18 cellular contexts compared by ENCODE assay signal in genomic region chr6:2960935-2961334, GRCh38. TPM values are rescaled to one million over a fixed set of nuclear protein-coding genes. Genes with fewer than 3 reads are reported as not detected.
DNase-seq lines count a peak whose midpoint lies in the region; ATAC-seq and TF ChIP-seq lines count a peak whose summit lies in the region.
"Had no signal": no experiment of that assay in that cellular context is flagged by ENCODE, and none has a peak within 500 bp of the region (broad histone marks: within the 10 kb centered on the region; RNA-seq: fewer than 3 reads in every experiment).

No MANE protein-coding gene starts in this region.

- peak overlapping the region; percentile 73 for H3K27ac Mint-ChIP-seq in Caco-2 (ENCODE audit: unreplicated experiment)
- H3K27ac Mint-ChIP-seq: activated CD4-positive, alpha-beta T cell treated with anti-CD3 and anti-CD28 coated beads, Interleukin-2, amount 10 ng/mL, durations not matched to agents 7 days and 5 days; activated naive CD8-positive, alpha-beta T cell treated with anti-CD3 and anti-CD28 coated beads, Interleukin-2, amount 10 ng/mL, durations not matched to agents 7 days and 5 days had no signal

- BruUV-seq in Caco-2 (replicated peaks; lab: Mats Ljungman, UMichigan), result no TSS peak

- no peaks in the 10 kb centered on the region for H3K27me3 ChIP-seq in Caco-2 (replicated peaks; ENCODE audit: control insufficient read depth, insufficient read depth, low read length)
- no peaks in the 10 kb centered on the region for H3K27me3 ChIP-seq in SJSA1 (replicated peaks)
- H3K27me3 ChIP-seq in gastroesophageal sphincter, result no peaks in the 10 kb centered on the region
- H3K27me3 ChIP-seq in skeletal muscle satellite cell (ENCODE audit: control insufficient read depth, insufficient read depth, low read length), result no peaks in the 10 kb centered on the region
- H3K27me3 ChIP-seq: SJCRH30 had no signal

- H3K27ac ChIP-seq in SJSA1 (peak overlapping the region; percentile 18), gastroesophageal sphincter (peak overlapping the region in 3 of 4 donors; percentile 38 to 70 (median 66))
- H3K27ac ChIP-seq: SJCRH30 had no signal

- H3K4me3 ChIP-seq in Caco-2 (ENCODE audit: low read depth, low read length), result no peak overlapping the region
- H3K4me3 ChIP-seq in SJSA1, result no peak overlapping the region
- no peak overlapping the region for H3K4me3 ChIP-seq in gastroesophageal sphincter
- H3K4me3 ChIP-seq in skeletal muscle satellite cell (ENCODE audit: low read length), result no peak overlapping the region
- H3K4me3 ChIP-seq: mucosa of descending colon, SJCRH30 had no signal

- TF ChIP-seq EP300 in gastroesophageal sphincter (IDR thresholded peaks at IDR 0.05), result no peak

- peaks cover 34% of the 10 kb centered on the region for H3K4me1 Mint-ChIP-seq in Caco-2 (ENCODE audit: low read depth, unreplicated experiment)

- ATAC-seq in gastroesophageal sphincter, result no peak
- no peak for ATAC-seq in esophagus mucosa
- no peak for ATAC-seq in GM18511 (IDR thresholded peaks at IDR 0.05; ENCODE audit: unreplicated experiment)

- no peaks in the 10 kb centered on the region for H3K27me3 Mint-ChIP-seq in Caco-2 (ENCODE audit: insufficient read depth, unreplicated experiment)
- H3K27me3 Mint-ChIP-seq: activated CD4-positive, alpha-beta T cell treated with anti-CD3 and anti-CD28 coated beads, Interleukin-2, amount 10 ng/mL, durations not matched to agents 7 days and 5 days; activated naive CD8-positive, alpha-beta T cell treated with anti-CD3 and anti-CD28 coated beads, Interleukin-2, amount 10 ng/mL, durations not matched to agents 7 days and 5 days; central memory CD8-positive, alpha-beta T cell had no signal

- H3K36me3 Mint-ChIP-seq in Caco-2 (ENCODE audit: insufficient read depth, unreplicated experiment), result no peaks in the 10 kb centered on the region

- DNase-seq in Caco-2 (no peak), SJSA1 (ENCODE audit: low read depth in 1 of 2, low spot score in 2 of 2) (peak in 1 of 2 experiments; percentile 22), NCI-H1048 (lab: John Stamatoyannopoulos, UW) (no peak), NCI-H748 treated with DMSO at 0.1 percent for 48 hours (lab: John Stamatoyannopoulos, UW) (no peak)
- DNase-seq: activated CD4-positive, alpha-beta T cell treated with anti-CD3 and anti-CD28 coated beads, Interleukin-2, amount 10 ng/mL, durations not matched to agents 7 days and 5 days; activated naive CD8-positive, alpha-beta T cell treated with anti-CD3 and anti-CD28 coated beads, Interleukin-2, amount 10 ng/mL, durations not matched to agents 7 days and 5 days; activated T-cell treated with anti-CD3 and anti-CD28 coated beads, Interleukin-2, amount 50 U/mL, for 1 hour; DMS 273 treated with DMSO at 0.1 percent for 48 hours; Kasumi-1; NCI-H1694 treated with DMSO at 0.1 percent for 48 hours; SJCRH30; stimulated activated naive CD4-positive, alpha-beta T cell treated with Interleukin-2 at 50 U/mL for 16 hours had no signal

- H3K4me2 ChIP-seq in skeletal muscle satellite cell (ENCODE audit: low read length), result peak overlapping the region; percentile 43

- H3K9me3 ChIP-seq in Caco-2, result no peaks in the 10 kb centered on the region
- no peaks in the 10 kb centered on the region for H3K9me3 ChIP-seq in SJSA1 (replicated peaks)
- H3K9me3 ChIP-seq in gastroesophageal sphincter, result no peaks in the 10 kb centered on the region
- no peaks in the 10 kb centered on the region for H3K9me3 ChIP-seq in skeletal muscle satellite cell (replicated peaks; ENCODE audit: low read length)
- H3K9me3 ChIP-seq: mucosa of descending colon, SJCRH30 had no signal

- 22 to 45% methylated on average over 4 of the region's 4 CpGs for WGBS in gastroesophageal sphincter (ENCODE audit: low coverage in 1 of 2), 2 donors

- no peak overlapping the region for H3K9ac ChIP-seq in skeletal muscle satellite cell (ENCODE audit: low read depth, low read length)

- H3K4me3 Mint-ChIP-seq in Caco-2 (ENCODE audit: unreplicated experiment), result no peak overlapping the region
- H3K4me3 Mint-ChIP-seq: activated CD4-positive, alpha-beta T cell treated with anti-CD3 and anti-CD28 coated beads, Interleukin-2, amount 10 ng/mL, durations not matched to agents 7 days and 5 days; activated naive CD8-positive, alpha-beta T cell treated with anti-CD3 and anti-CD28 coated beads, Interleukin-2, amount 10 ng/mL, durations not matched to agents 7 days and 5 days; central memory CD8-positive, alpha-beta T cell had no signal

- peaks cover 37% of the 10 kb centered on the region for H3K4me1 ChIP-seq in Caco-2
- H3K4me1 ChIP-seq in SJSA1 (replicated peaks), result peaks cover 40% of the 10 kb centered on the region
- peaks cover 0 to 90% (median 25%) of the 10 kb centered on the region in 3 donors for H3K4me1 ChIP-seq in gastroesophageal sphincter
- H3K4me1 ChIP-seq in skeletal muscle satellite cell (ENCODE audit: control insufficient read depth, insufficient read depth, low read length), result peaks cover 29% of the 10 kb centered on the region
- H3K4me1 ChIP-seq: SJCRH30 had no signal

- POLR2A ChIA-PET in Caco-2 (lab: Charles Lee), result no interaction called here

- no peaks in the 10 kb centered on the region for H3K36me3 ChIP-seq in Caco-2 (ENCODE audit: control insufficient read depth, insufficient read depth, low read length)
- H3K36me3 ChIP-seq in SJSA1, result peaks cover 42% of the 10 kb centered on the region
- peaks cover 0 to 19% of the 10 kb centered on the region in 2 donors for H3K36me3 ChIP-seq in gastroesophageal sphincter
- peaks cover 9% of the 10 kb centered on the region for H3K36me3 ChIP-seq in skeletal muscle satellite cell (ENCODE audit: insufficient read depth, low read length)

- no peaks in the 10 kb centered on the region for H3K9me3 Mint-ChIP-seq in Caco-2 (ENCODE audit: unreplicated experiment)
- H3K9me3 Mint-ChIP-seq: activated CD4-positive, alpha-beta T cell treated with anti-CD3 and anti-CD28 coated beads, Interleukin-2, amount 10 ng/mL, durations not matched to agents 7 days and 5 days; activated naive CD8-positive, alpha-beta T cell treated with anti-CD3 and anti-CD28 coated beads, Interleukin-2, amount 10 ng/mL, durations not matched to agents 7 days and 5 days; central memory CD8-positive, alpha-beta T cell had no signal

- intact Hi-C loops in Caco-2 (cut with micrococcal nuclease; ENCODE audit: unreplicated experiment), result no loop called here

- TF ChIP-seq CTCF in Caco-2 (IDR thresholded peaks at IDR 0.05; ENCODE audit: insufficient read depth in 1 of 2, low read depth in 1 of 2, low read length in 1 of 2, severe bottlenecking in 1 of 2, unreplicated experiment in 1 of 2) (no peak), gastroesophageal sphincter (IDR thresholded peaks at IDR 0.05) (no peak)

- TF ChIP-seq POLR2A in gastroesophageal sphincter (IDR thresholded peaks at IDR 0.05), result no peak

- CTCF ChIA-PET in Caco-2 (lab: Charles Lee), result no interaction called here

RNA-seq across cellular contexts. Expression of gene SERPINB6, which starts 10.4 kb away (rescaled TPM):
- total RNA-seq in Caco-2 (2022) (57.0 and 60.0 TPM in 2 replicates), gastroesophageal sphincter (100 to 1,000 TPM; 130 to 154 (median 143) TPM), esophagus mucosa (78.8 TPM)
- total RNA-seq in SJSA1 (2014; rRNA removed; shearing (Covaris generic)), result 130 and 144 TPM in 2 replicates
- 81.6 and 82.6 TPM in 2 replicates for total RNA-seq in skeletal muscle satellite cell (2012; rRNA removed)

RNA-seq across cellular contexts. Expression of gene NQO2, which starts 38.8 kb away (rescaled TPM):
- total RNA-seq in Caco-2 (2022), result 35.8 and 37.2 TPM in 2 replicates
- 44.9 and 47.1 TPM in 2 replicates for total RNA-seq in SJSA1 (2014; rRNA removed; shearing (Covaris generic))
- 10 to 100 TPM; 15.8 to 32.8 (median 27.2) TPM for total RNA-seq in gastroesophageal sphincter
- 47.2 and 47.7 TPM in 2 replicates for total RNA-seq in skeletal muscle satellite cell (2012; rRNA removed)
- total RNA-seq in esophagus mucosa, result 31.6 TPM

RNA-seq across cellular contexts. Expression of gene SERPINB9, which starts 57.8 kb away (rescaled TPM):
- total RNA-seq in Caco-2 (2022), result 3.1 and 3.5 TPM in 2 replicates
- 5.0 and 6.8 TPM in 2 replicates for total RNA-seq in SJSA1 (2014; rRNA removed; shearing (Covaris generic))
- 10 to 100 TPM in 1 of 4 donors, 1 to 10 TPM in 3; 5.9 to 16.6 (median 8.0) TPM for total RNA-seq in gastroesophageal sphincter
- total RNA-seq in skeletal muscle satellite cell (2012; rRNA removed), result 0.22 and 0.25 TPM in 2 replicates
- 8.4 TPM for total RNA-seq in esophagus mucosa
